19 cellular contexts compared by ENCODE assay signal in the genomic region with DNA sequence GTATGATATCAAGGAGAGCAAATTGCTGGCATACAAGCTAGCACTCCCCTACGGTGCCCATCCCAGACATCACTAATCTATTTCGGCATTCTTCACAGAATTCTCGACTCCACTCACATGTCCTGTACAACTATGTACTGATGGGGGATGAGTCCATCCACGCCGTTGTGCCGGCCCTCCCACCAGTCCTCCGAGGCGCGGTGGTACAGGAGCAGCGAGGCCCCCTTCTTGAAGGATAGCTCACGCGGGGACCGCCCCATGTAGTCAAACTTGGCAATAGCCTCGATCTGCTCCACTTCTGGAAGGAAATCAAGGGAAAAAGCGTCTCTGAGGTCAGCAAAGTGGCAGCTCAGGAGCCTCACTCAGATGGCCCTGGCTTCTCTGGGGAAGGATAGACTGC.
"Had no signal": no experiment of that assay in that cellular context is flagged by ENCODE, and none has a peak within 500 bp of the region (broad histone marks: within the 10 kb centered on the region; RNA-seq: fewer than 3 reads in every experiment).

No MANE protein-coding gene starts in this region.

- H3K36me3 ChIP-seq: MG63, SJCRH30 had no signal

- H3K27ac ChIP-seq: RWPE1, SJCRH30 had no signal

- H3K4me3 ChIP-seq: MG63, SJCRH30 had no signal

- H3K9me3 ChIP-seq: MG63, SJCRH30 had no signal

- H3K27me3 ChIP-seq: MG63, SJCRH30 had no signal

- DNase-seq: Karpas-422, KG1, MG63, NCI-H1092, NCI-H1105 treated with DMSO at 0.1 percent for 48 hours, NCI-H1417 treated with DMSO at 0.1 percent for 48 hours, NCI-H146, NCI-H1694 treated with DMSO at 0.1 percent for 48 hours, NCI-H1930, NCI-H2081, NCI-H2107, NCI-H2227 treated with DMSO at 0.1 percent for 48 hours, NCI-H524, NCI-H526 treated with DMSO at 0.1 percent for 48 hours, NCI-H748 treated with DMSO at 0.1 percent for 48 hours, PC-3, SHP77, SJCRH30 had no signal
